In genomic region chr17:80086081-80086480, GRCh38 we compare ENCODE assay signal across 27 cellular contexts. TPM values are rescaled to one million over a fixed set of nuclear protein-coding genes. Genes with fewer than 3 reads are reported as not detected.
"Had no signal": no experiment of that assay in that cellular context is flagged by ENCODE, and none has a peak within 500 bp of the region (broad histone marks: within the 10 kb centered on the region; RNA-seq: fewer than 3 reads in every experiment).

No MANE protein-coding gene starts in this region.

- H3K36me3 ChIP-seq: brain microvascular endothelial cell, neural progenitor cell, ovary, prostate gland, upper lobe of right lung had no signal

- H3K27me3 ChIP-seq: brain microvascular endothelial cell, neural progenitor cell, ovary, upper lobe of right lung had no signal

- H3K27ac Mint-ChIP-seq: activated CD4-positive, alpha-beta T cell treated with anti-CD3 and anti-CD28 coated beads, Interleukin-2, amount 10 ng/mL, durations not matched to agents 7 days and 5 days; activated CD8-positive, alpha-beta memory T cell treated with anti-CD3 and anti-CD28 coated beads, Interleukin-2, amount 10 ng/mL, durations not matched to agents 7 days and 5 days; activated CD8-positive, alpha-beta T cell treated with anti-CD3 and anti-CD28 coated beads for 36 hours; activated naive CD4-positive, alpha-beta T cell treated with anti-CD3 and anti-CD28 coated beads, Interleukin-2, amount 50 U/mL, for 72 hours; activated T-helper 1 cell treated with anti-CD3 and anti-CD28 coated beads, Interleukin-12 subunit alpha, Interleukin-12 subunit beta, Interleukin-2, Interleukin-4 antibody, amounts not matched to agents 30 ng/mL and 10 ng/mL and 1 ng/mL, durations not matched to agents 14 hours and 24 hours and 36 hours; dendritic cell treated with granulocyte-macrophage colony-stimulating factor and Interleukin-4, amounts not matched to agents 40 ng/mL and 50 ng/mL, for 4 days; immature natural killer cell; mesothelial cell of epicardium; naive thymus-derived CD8-positive, alpha-beta T cell; neural progenitor cell had no signal

- ATAC-seq: activated CD4-positive, CD25-positive, alpha-beta regulatory T cell treated with anti-CD3 and anti-CD28 coated beads, Interleukin-2, amount 50 U/mL, for 24 hours; activated CD8-positive, alpha-beta memory T cell treated with anti-CD3 and anti-CD28 coated beads, Interleukin-2, amount 10 ng/mL, durations not matched to agents 7 days and 5 days; activated CD8-positive, alpha-beta T cell treated with anti-CD3 and anti-CD28 coated beads for 36 hours; activated naive CD4-positive, alpha-beta T cell treated with anti-CD3 and anti-CD28 coated beads, Interleukin-2, amount 50 U/mL, for 72 hours; left ventricle myocardium superior; naive thymus-derived CD8-positive, alpha-beta T cell; stimulated activated naive CD8-positive, alpha-beta T cell treated with anti-CD3 and anti-CD28 coated beads, Interleukin-15, Interleukin-2, amounts not matched to agents 100 U/mL and 50 U/mL, for 24 hours; upper lobe of right lung had no signal

- H3K4me3 Mint-ChIP-seq: activated CD4-positive, alpha-beta T cell treated with anti-CD3 and anti-CD28 coated beads, Interleukin-2, amount 10 ng/mL, durations not matched to agents 7 days and 5 days; activated CD8-positive, alpha-beta memory T cell treated with anti-CD3 and anti-CD28 coated beads, Interleukin-2, amount 10 ng/mL, durations not matched to agents 7 days and 5 days; activated CD8-positive, alpha-beta T cell treated with anti-CD3 and anti-CD28 coated beads for 36 hours; activated T-helper 1 cell treated with anti-CD3 and anti-CD28 coated beads, Interleukin-12 subunit alpha, Interleukin-12 subunit beta, Interleukin-2, Interleukin-4 antibody, amounts not matched to agents 30 ng/mL and 10 ng/mL and 1 ng/mL, durations not matched to agents 14 hours and 24 hours and 36 hours; dendritic cell treated with granulocyte-macrophage colony-stimulating factor and Interleukin-4, amounts not matched to agents 40 ng/mL and 50 ng/mL, for 4 days; immature natural killer cell; mesothelial cell of epicardium; naive thymus-derived CD8-positive, alpha-beta T cell; neural progenitor cell had no signal

- H3K9ac ChIP-seq: neural progenitor cell had no signal

- H3K27me3 Mint-ChIP-seq: activated CD4-positive, alpha-beta T cell treated with anti-CD3 and anti-CD28 coated beads, Interleukin-2, amount 10 ng/mL, durations not matched to agents 7 days and 5 days; activated CD8-positive, alpha-beta T cell treated with anti-CD3 and anti-CD28 coated beads for 36 hours had no signal

- FAIRE-seq: endometrium had no signal

- H3K27ac ChIP-seq: brain microvascular endothelial cell, neural progenitor cell, ovary, prostate gland, upper lobe of right lung, VCaP had no signal

- H2AFZ ChIP-seq: neural progenitor cell had no signal

- H3K4me2 ChIP-seq: neural progenitor cell had no signal

- H3K9me3 ChIP-seq: ovary, prostate gland, upper lobe of right lung had no signal

- DNase-seq: activated CD4-positive, alpha-beta T cell treated with anti-CD3 and anti-CD28 coated beads, Interleukin-2, amount 10 ng/mL, durations not matched to agents 7 days and 5 days; activated CD8-positive, alpha-beta memory T cell treated with anti-CD3 and anti-CD28 coated beads, Interleukin-2, amount 10 ng/mL, durations not matched to agents 7 days and 5 days; activated CD8-positive, alpha-beta T cell treated with anti-CD3 and anti-CD28 coated beads for 36 hours; activated T-cell treated with anti-CD3 and anti-CD28 coated beads for 4 hours; aorta; brain microvascular endothelial cell; caudate nucleus; effector CD4-positive, alpha-beta T cell; immature natural killer cell; kidney glomerular epithelial cell; left ventricle myocardium superior; mammary epithelial cell; ovary; stimulated activated CD4-positive, alpha-beta T cell treated with anti-CD3 and anti-CD28 coated beads, Interleukin-4, amount 100 ng/mL, for 4 hours; stimulated activated naive CD8-positive, alpha-beta T cell treated with anti-CD3 and anti-CD28 coated beads, Interleukin-15, Interleukin-2, amounts not matched to agents 100 U/mL and 50 U/mL, for 24 hours; upper lobe of right lung had no signal

- H3K4me1 ChIP-seq: neural progenitor cell, prostate gland had no signal

- H3K9me3 Mint-ChIP-seq: activated CD4-positive, alpha-beta T cell treated with anti-CD3 and anti-CD28 coated beads, Interleukin-2, amount 10 ng/mL, durations not matched to agents 7 days and 5 days; activated CD8-positive, alpha-beta T cell treated with anti-CD3 and anti-CD28 coated beads for 36 hours; activated naive CD4-positive, alpha-beta T cell treated with anti-CD3 and anti-CD28 coated beads, Interleukin-2, amount 50 U/mL, for 72 hours; activated T-helper 1 cell treated with anti-CD3 and anti-CD28 coated beads, Interleukin-12 subunit alpha, Interleukin-12 subunit beta, Interleukin-2, Interleukin-4 antibody, amounts not matched to agents 30 ng/mL and 10 ng/mL and 1 ng/mL, durations not matched to agents 14 hours and 24 hours and 36 hours; dendritic cell treated with granulocyte-macrophage colony-stimulating factor and Interleukin-4, amounts not matched to agents 40 ng/mL and 50 ng/mL, for 4 days; immature natural killer cell; mesothelial cell of epicardium; naive thymus-derived CD8-positive, alpha-beta T cell; neural progenitor cell had no signal

- H3K4me3 ChIP-seq: neural progenitor cell, ovary, prostate gland, upper lobe of right lung had no signal

- H3K36me3 Mint-ChIP-seq: activated CD8-positive, alpha-beta memory T cell treated with anti-CD3 and anti-CD28 coated beads, Interleukin-2, amount 10 ng/mL, durations not matched to agents 7 days and 5 days; activated naive CD4-positive, alpha-beta T cell treated with anti-CD3 and anti-CD28 coated beads, Interleukin-2, amount 50 U/mL, for 72 hours; immature natural killer cell; naive thymus-derived CD8-positive, alpha-beta T cell had no signal

- H3K4me1 Mint-ChIP-seq: neural progenitor cell had no signal

RNA-seq across cellular contexts. Expression of gene CCDC40, which starts 49.6 kb away (rescaled TPM):
- total RNA-seq: activated CD4-positive, alpha-beta T cell treated with anti-CD3 and anti-CD28 coated beads, Interleukin-2, amount 10 ng/mL, durations not matched to agents 7 days and 5 days; T-helper 2 cell treated with Interferon-gamma antibody and Interleukin-4, amounts not matched to agents 100 ng/mL and 5 ng/mL, for 36 hours had no signal
